ENCODE assay signal across 8 cellular contexts in genomic region chr5:79514391-79515105, GRCh38.
DNase-seq lines count a peak whose midpoint lies in the region; ATAC-seq, FAIRE-seq and TF ChIP-seq lines count a peak whose summit lies in the region.

No MANE protein-coding gene starts in this region.

- peak; percentile 89 for ATAC-seq in HG03175 (IDR thresholded peaks at IDR 0.05; ENCODE audit: unreplicated experiment)
- peak; percentile 86 for ATAC-seq in central memory CD8-positive, alpha-beta T cell (replicated peaks; ENCODE audit: extremely low read depth, poor library complexity, severe bottlenecking)

- peak overlapping the region; percentile 96 for H3K4me3 Mint-ChIP-seq in central memory CD8-positive, alpha-beta T cell

- peak; percentile 70 for TF ChIP-seq POLR2A in GM18951 (IDR thresholded peaks at IDR 0.05; ENCODE audit: extremely low read depth, insufficient read depth, insufficient read length)

- H3K27me3 Mint-ChIP-seq in central memory CD8-positive, alpha-beta T cell, result no peaks in the 10 kb centered on the region

- H3K27ac Mint-ChIP-seq in central memory CD8-positive, alpha-beta T cell (ENCODE audit: low read depth), result peak overlapping the region; percentile 98

- peak; percentile 87 for DNase-seq in AG08396 (ENCODE audit: low spot score)
- DNase-seq in NCI-H2227 treated with DMSO at 0.1 percent for 48 hours (lab: John Stamatoyannopoulos, UW), result peak; percentile 88
- peak; percentile 76 for DNase-seq in activated CD4-positive, CD25-positive, alpha-beta regulatory T cell treated with anti-CD3 and anti-CD28 coated beads, Interleukin-2, amount 50 U/mL, for 16 hours (ENCODE audit: low read depth, low spot score)
- peak; percentile 88 to 91 for DNase-seq in central memory CD8-positive, alpha-beta T cell (ENCODE audit: low spot score in 2 of 2)
- peak; percentile 85 for DNase-seq in stimulated activated CD4-positive, alpha-beta T cell treated with anti-CD3 and anti-CD28 coated beads, Interleukin-12 subunit alpha, Interleukin-12 subunit beta, amount 100 ng/mL, for 4 hours

- peaks cover 9% of the 10 kb centered on the region for H3K36me3 Mint-ChIP-seq in central memory CD8-positive, alpha-beta T cell (ENCODE audit: insufficient read depth)

- peak; percentile 61 for FAIRE-seq in islet of Langerhans (lab: Jason Lieb, UNC)

- no peaks in the 10 kb centered on the region for H3K9me3 Mint-ChIP-seq in central memory CD8-positive, alpha-beta T cell

- peaks cover 18% of the 10 kb centered on the region for H3K4me1 Mint-ChIP-seq in central memory CD8-positive, alpha-beta T cell

- in situ Hi-C loops in GM18951 (cut with MboI; ENCODE audit: low sequenced_read_pairs, unreplicated experiment), result no loop called here

Comparison
In these comparisons a context has a peak if more than half of its experiments do, and no peak if none do; other contexts are left out.
1. Peak in every context shown above with its lines: DNase-seq and ATAC-seq.